In genomic region chr3:167057586-167057985, GRCh38 we compare ENCODE assay signal across 23 cellular contexts.
DNase-seq lines count a peak whose midpoint lies in the region; FAIRE-seq and TF ChIP-seq lines count a peak whose summit lies in the region.
"Had no signal": no experiment of that assay in that cellular context is flagged by ENCODE, and none has a peak within 500 bp of the region (broad histone marks: within the 10 kb centered on the region; RNA-seq: fewer than 3 reads in every experiment).

No MANE protein-coding gene starts in this region.

- no peak overlapping the region for H3K27ac ChIP-seq in SU-DHL-6 (ENCODE audit: low read depth, low read length)
- no peak overlapping the region for H3K27ac ChIP-seq in mesenchymal stem cell (ENCODE audit: low read length, poor library complexity, severe bottlenecking)
- no peak overlapping the region for H3K27ac ChIP-seq in kidney (ENCODE audit: low read depth in 2 of 2, low read length in 2 of 2)
- H3K27ac ChIP-seq in osteoblast (ENCODE audit: low read depth, low read length): no peak overlapping the region
- H3K27ac ChIP-seq in MM.1S (ENCODE audit: low read length): no peak overlapping the region
- H3K27ac ChIP-seq: SJSA1 had no signal

- H3K23ac ChIP-seq in mesenchymal stem cell (ENCODE audit: low read length in 2 of 2): no peak overlapping the region

- peak overlapping the region; percentile 14 for H4K91ac ChIP-seq in mesenchymal stem cell (ENCODE audit: low read length)

- 85% methylated on average over 1 of the region's 1 CpG for WGBS in mesenchymal stem cell

- FAIRE-seq in kidney (lab: Jason Lieb, UNC): no peak
- FAIRE-seq: A204.1, GM12878, GM19239, K562 had no signal

- H3K4me2 ChIP-seq in SU-DHL-6 (ENCODE audit: low read depth, low read length, poor library complexity, severe bottlenecking) (no peak overlapping the region), mesenchymal stem cell (ENCODE audit: low read length, poor library complexity, severe bottlenecking) (no peak overlapping the region), osteoblast (ENCODE audit: insufficient read depth, low read length) (no peak overlapping the region), MM.1S (ENCODE audit: low read depth, low read length) (no peak overlapping the region)

- H3K14ac ChIP-seq in mesenchymal stem cell (ENCODE audit: low read length in 2 of 2): no peak overlapping the region

- H2AFZ ChIP-seq in SU-DHL-6 (ENCODE audit: low read depth, low read length, severe bottlenecking) (peak overlapping the region; percentile 43), mesenchymal stem cell (ENCODE audit: low read depth, low read length) (no peak overlapping the region), osteoblast (ENCODE audit: low read length) (no peak overlapping the region), MM.1S (ENCODE audit: low read length) (no peak overlapping the region)

- intact Hi-C loops in kidney (cut with DNase I): no loop called here

- H4K8ac ChIP-seq in mesenchymal stem cell (ENCODE audit: low read length): no peak overlapping the region

- no peaks in the 10 kb centered on the region for H3K9me2 ChIP-seq in SU-DHL-6 (replicated peaks; ENCODE audit: insufficient read depth, low read length)
- no peaks in the 10 kb centered on the region for H3K9me2 ChIP-seq in MM.1S (replicated peaks; ENCODE audit: insufficient read depth, low read length)

- no peak overlapping the region for H2BK15ac ChIP-seq in mesenchymal stem cell (ENCODE audit: low read depth, poor library complexity, severe bottlenecking)

- peak; percentile 34 for DNase-seq in Caki2 (ENCODE audit: low read depth)
- peak; percentile 92 for DNase-seq in NCI-H2081 treated with DMSO at 0.1 percent for 48 hours (lab: John Stamatoyannopoulos, UW)
- no peak for DNase-seq in mesenchymal stem cell
- DNase-seq in kidney: no peak
- no peak for DNase-seq in osteoblast (ENCODE audit: insufficient read length, low spot score, missing footprints)
- DNase-seq in MM.1S: no peak
- no peak for DNase-seq in iPS-NIHi7 (ENCODE audit: extremely low spot score)
- DNase-seq: Calu3; CD4-positive, alpha-beta T cell; DMS53; EL; GOT3; NCI-H1105 treated with DMSO at 0.1 percent for 48 hours; NCI-H2029; NCI-H2171 treated with DMSO at 0.1 percent for 48 hours; NCI-H510A; SW 1271 had no signal

- H3F3A ChIP-seq in SU-DHL-6 (ENCODE audit: insufficient read depth) (no peaks in the 10 kb centered on the region), MM.1S (ENCODE audit: insufficient read depth, low read length) (0 out of 2 replicates have a peak, but pooled peaks cover 3% of the 10 kb centered on the region)

- H3K4ac ChIP-seq in mesenchymal stem cell (ENCODE audit: low read depth in 1 of 2, low read length in 2 of 2): no peak overlapping the region

- no peak for TF ChIP-seq CTCF in SU-DHL-6 (IDR thresholded peaks at IDR 0.05; ENCODE audit: insufficient read depth, low read length, poor library complexity, severe bottlenecking)
- TF ChIP-seq CTCF in kidney (IDR thresholded peaks at IDR 0.05; ENCODE audit: borderline replicate concordance, extremely low read depth, insufficient read depth): no peak
- no peak for TF ChIP-seq CTCF in osteoblast (IDR thresholded peaks at IDR 0.05; ENCODE audit: extremely low read depth, low read depth, low read length)
- no peak for TF ChIP-seq CTCF in MM.1S (IDR thresholded peaks at IDR 0.05; ENCODE audit: low read length)

- in situ Hi-C loops in Caki2 (cut with HindIII; ENCODE audit: low pct_unique_long_range_greater_than_20kb, low sequenced_read_pairs): no loop called here

- H2BK120ac ChIP-seq in mesenchymal stem cell (ENCODE audit: low read depth, low read length): no peak overlapping the region

- H3K79me1 ChIP-seq in mesenchymal stem cell (replicated peaks; ENCODE audit: low read length, poor library complexity, severe bottlenecking): no peaks in the 10 kb centered on the region

- H2AK5ac ChIP-seq in mesenchymal stem cell (ENCODE audit: low read length, severe bottlenecking): no peak overlapping the region

- H2BK5ac ChIP-seq in mesenchymal stem cell (ENCODE audit: low read depth, low read length, poor library complexity, severe bottlenecking): no peak overlapping the region

- H3K27me3 ChIP-seq in SU-DHL-6 (ENCODE audit: low read length) (no peaks in the 10 kb centered on the region), mesenchymal stem cell (ENCODE audit: control insufficient read depth in 1 of 2, insufficient read depth in 1 of 2, low read length in 2 of 2) (no peaks in the 10 kb centered on the region), osteoblast (ENCODE audit: insufficient read depth, low read length) (no peaks in the 10 kb centered on the region), MM.1S (replicated peaks; ENCODE audit: insufficient read depth, low read length) (no peaks in the 10 kb centered on the region)
- H3K27me3 ChIP-seq: SJSA1 had no signal

- no peaks in the 10 kb centered on the region for H3K36me3 ChIP-seq in SU-DHL-6 (ENCODE audit: low read length)
- H3K36me3 ChIP-seq in mesenchymal stem cell (ENCODE audit: control insufficient read depth in 1 of 2, insufficient read depth in 2 of 2, low read depth in 1 of 2, low read length in 2 of 2): no peaks in the 10 kb centered on the region
- no peaks in the 10 kb centered on the region for H3K36me3 ChIP-seq in kidney (ENCODE audit: control insufficient read depth in 1 of 2, insufficient read depth in 2 of 2, low read length in 2 of 2)
- no peaks in the 10 kb centered on the region for H3K36me3 ChIP-seq in osteoblast (ENCODE audit: insufficient read depth, low read length)
- H3K36me3 ChIP-seq in MM.1S (replicated peaks; ENCODE audit: insufficient read depth, low read length): no peaks in the 10 kb centered on the region
- H3K36me3 ChIP-seq: SJSA1 had no signal

- H3K9me3 ChIP-seq in SU-DHL-6 (ENCODE audit: insufficient read depth, low read length) (peaks cover 4% of the 10 kb centered on the region; the same call in 1 of the 2 replicates), mesenchymal stem cell (ENCODE audit: control insufficient read depth, low read length) (peaks cover 39% of the 10 kb centered on the region), kidney (ENCODE audit: control insufficient read depth in 1 of 2, low read length in 2 of 2) (peaks cover 0 to 6% of the 10 kb centered on the region in 2 donors), osteoblast (ENCODE audit: low read depth, low read length) (no peaks in the 10 kb centered on the region), MM.1S (replicated peaks; ENCODE audit: insufficient read depth, low read length) (no peaks in the 10 kb centered on the region)
- H3K9me3 ChIP-seq: SJSA1 had no signal

- no peak overlapping the region for H3K18ac ChIP-seq in mesenchymal stem cell (ENCODE audit: low read depth in 1 of 2, low read length in 2 of 2)

- no peaks in the 10 kb centered on the region for H3K79me2 ChIP-seq in SU-DHL-6 (ENCODE audit: insufficient read depth, low read length)
- no peaks in the 10 kb centered on the region for H3K79me2 ChIP-seq in osteoblast (ENCODE audit: insufficient read depth, low read length)
- no peaks in the 10 kb centered on the region for H3K79me2 ChIP-seq in MM.1S (ENCODE audit: low read length)

- H3K9ac ChIP-seq in SU-DHL-6 (ENCODE audit: low read length) (no peak overlapping the region), mesenchymal stem cell (ENCODE audit: low read length) (no peak overlapping the region), kidney (ENCODE audit: low read length in 2 of 2) (no peak overlapping the region), MM.1S (ENCODE audit: low read length) (no peak overlapping the region)

- H4K20me1 ChIP-seq in SU-DHL-6 (ENCODE audit: low read depth, low read length): no peaks in the 10 kb centered on the region
- no peaks in the 10 kb centered on the region for H4K20me1 ChIP-seq in osteoblast (ENCODE audit: insufficient read depth, low read length)
- no peaks in the 10 kb centered on the region for H4K20me1 ChIP-seq in MM.1S (ENCODE audit: insufficient read depth, low read length)

- no peak overlapping the region for H2BK12ac ChIP-seq in mesenchymal stem cell (ENCODE audit: low read length in 2 of 2)

- no peaks in the 10 kb centered on the region for H3K4me1 ChIP-seq in mesenchymal stem cell (ENCODE audit: control insufficient read depth, insufficient read depth, low read depth, low read length)
- no peaks in the 10 kb centered on the region for H3K4me1 ChIP-seq in kidney (ENCODE audit: control insufficient read depth in 1 of 2, insufficient read depth in 1 of 2, low read depth in 1 of 2, low read length in 2 of 2)
- no peaks in the 10 kb centered on the region for H3K4me1 ChIP-seq in osteoblast (ENCODE audit: insufficient read depth, low read length)
- H3K4me1 ChIP-seq in MM.1S (ENCODE audit: low read length): no peaks in the 10 kb centered on the region
- H3K4me1 ChIP-seq: SJSA1 had no signal

- H3K4me3 ChIP-seq in SU-DHL-6 (ENCODE audit: insufficient read depth, low read length, poor library complexity, severe bottlenecking) (no peak overlapping the region), mesenchymal stem cell (ENCODE audit: insufficient read depth in 1 of 2, low read depth in 1 of 2, low read length in 2 of 2) (no peak overlapping the region), kidney (ENCODE audit: low read length in 2 of 2) (no peak overlapping the region), osteoblast (ENCODE audit: insufficient read depth, low read length) (no peak overlapping the region), MM.1S (ENCODE audit: low read length) (no peak overlapping the region)
- H3K4me3 ChIP-seq: GM12878, K562, SJSA1 had no signal

Comparison
In these comparisons a context has a peak if more than half of its experiments do, and no peak if none do; other contexts are left out.
1. DNase-seq: peak in Caki2 (single experiment) and NCI-H2081 treated with DMSO at 0.1 percent for 48 hours (single experiment); none in mesenchymal stem cell (single experiment), kidney (single experiment), osteoblast (single experiment), MM.1S (single experiment) and iPS-NIHi7 (single experiment).